ENCODE assay signal across 19 cellular contexts in the genomic region with DNA sequence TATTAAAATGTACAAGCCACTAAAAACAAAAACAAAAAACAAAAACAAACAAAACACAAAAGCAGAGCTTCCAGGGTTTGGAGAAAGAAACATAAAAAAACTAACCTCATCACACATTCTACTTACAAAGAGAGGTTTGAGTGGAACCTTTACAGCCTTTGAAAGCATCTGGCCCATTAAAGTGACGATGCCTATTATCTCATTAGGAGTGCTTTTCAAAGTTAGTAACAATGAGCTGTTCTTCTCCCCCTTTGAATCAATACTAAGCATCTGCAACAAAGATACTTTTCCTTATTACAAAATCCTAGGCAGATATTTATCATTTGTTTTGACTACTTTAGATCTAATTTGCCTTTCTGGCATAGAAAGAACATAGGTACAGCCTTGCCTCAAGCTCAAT.
A peak's percentile ranks its signal among the peaks of the same experiment; 100 is the strongest.
DNase-seq lines count a peak whose midpoint lies in the region; ATAC-seq and TF ChIP-seq lines count a peak whose summit lies in the region.
"Had no signal": no experiment of that assay in that cellular context is flagged by ENCODE, and none has a peak within 500 bp of the region (broad histone marks: within the 10 kb centered on the region; RNA-seq: fewer than 3 reads in every experiment).

No MANE protein-coding gene starts in this region.

- H3K79me2 ChIP-seq in GM23248 (ENCODE audit: insufficient read depth) (no peaks in the 10 kb centered on the region), PC-9 (ENCODE audit: low read depth) (no peaks in the 10 kb centered on the region)

- H3F3A ChIP-seq in GM23248 (ENCODE audit: insufficient read depth) (no peaks in the 10 kb centered on the region), PC-9 (ENCODE audit: insufficient read depth, low read depth) (peaks cover 4% of the 10 kb centered on the region; the same call in 1 of the 2 replicates)

- POLR2A ChIA-PET in PC-9 (lab: Charles Lee; ENCODE audit: unreplicated experiment): no interaction called here

- H2BK5ac ChIP-seq in mesenchymal stem cell (ENCODE audit: low read depth, low read length, poor library complexity, severe bottlenecking): no peak overlapping the region

- H2BK12ac ChIP-seq in mesenchymal stem cell (ENCODE audit: low read length in 2 of 2): no peak overlapping the region

- WGBS in GM23248 (ENCODE audit: low coverage in 1 of 2, low lambda C conversion rate in 2 of 2, missing lambda C conversion rate in 2 of 2), 2 experiments: 78 to 82% methylated on average over 1 of the region's 1 CpG
- 100% methylated on average over 1 of the region's 1 CpG for WGBS in mesenchymal stem cell

- no peaks in the 10 kb centered on the region for H3K27me3 ChIP-seq in GM23248 (replicated peaks; ENCODE audit: insufficient read depth)
- no peaks in the 10 kb centered on the region for H3K27me3 ChIP-seq in PC-9 (ENCODE audit: insufficient read depth, low read depth)
- H3K27me3 ChIP-seq in mesenchymal stem cell (ENCODE audit: control insufficient read depth in 1 of 2, insufficient read depth in 1 of 2, low read length in 2 of 2): no peaks in the 10 kb centered on the region
- H3K27me3 ChIP-seq: brain microvascular endothelial cell, right atrium auricular region had no signal

- H3K79me1 ChIP-seq in mesenchymal stem cell (replicated peaks; ENCODE audit: low read length, poor library complexity, severe bottlenecking): peaks cover 2% of the 10 kb centered on the region

- H2BK15ac ChIP-seq in mesenchymal stem cell (ENCODE audit: low read depth, poor library complexity, severe bottlenecking): no peak overlapping the region

- no peak overlapping the region for H3K9ac ChIP-seq in GM23248
- peak overlapping the region; percentile 41 for H3K9ac ChIP-seq in mesenchymal stem cell (ENCODE audit: low read length)

- H4K20me1 ChIP-seq in GM23248 (ENCODE audit: insufficient read depth) (no peaks in the 10 kb centered on the region), PC-9 (ENCODE audit: insufficient read depth) (no peaks in the 10 kb centered on the region)

- H3K9me2 ChIP-seq in GM23248 (ENCODE audit: insufficient read depth) (no peaks in the 10 kb centered on the region), PC-9 (ENCODE audit: insufficient read depth) (no peaks in the 10 kb centered on the region)

- H3K23ac ChIP-seq in mesenchymal stem cell (ENCODE audit: low read length in 2 of 2): no peak overlapping the region

- H3K4me2 ChIP-seq in GM23248 (ENCODE audit: unreplicated experiment) (no peak overlapping the region), PC-9 (no peak overlapping the region), mesenchymal stem cell (ENCODE audit: low read length, poor library complexity, severe bottlenecking) (no peak overlapping the region)

- BruUV-seq in PC-9 (replicated peaks; lab: Mats Ljungman, UMichigan): no TSS peak

- H3K9me3 ChIP-seq in GM23248 (ENCODE audit: low read depth): no peaks in the 10 kb centered on the region
- H3K9me3 ChIP-seq in PC-9 (ENCODE audit: insufficient read depth, low read depth): no peaks in the 10 kb centered on the region
- no peaks in the 10 kb centered on the region for H3K9me3 ChIP-seq in mesenchymal stem cell (ENCODE audit: control insufficient read depth, low read length)
- H3K9me3 ChIP-seq: right atrium auricular region had no signal

- H2AK5ac ChIP-seq in mesenchymal stem cell (ENCODE audit: low read length, severe bottlenecking): no peak overlapping the region

- no peak overlapping the region for H3K14ac ChIP-seq in mesenchymal stem cell (ENCODE audit: low read length in 2 of 2)

- H4K91ac ChIP-seq in mesenchymal stem cell (ENCODE audit: low read length): no peak overlapping the region

- no peak overlapping the region for H3K18ac ChIP-seq in mesenchymal stem cell (ENCODE audit: low read depth in 1 of 2, low read length in 2 of 2)

- no peak overlapping the region for H3K4ac ChIP-seq in mesenchymal stem cell (ENCODE audit: low read depth in 1 of 2, low read length in 2 of 2)

- H4K8ac ChIP-seq in mesenchymal stem cell (ENCODE audit: low read length): no peak overlapping the region

- TF ChIP-seq CTCF in PC-9 (conservative IDR thresholded peaks at IDR 0.05): no peak

- H2BK120ac ChIP-seq in mesenchymal stem cell (ENCODE audit: low read depth, low read length): no peak overlapping the region

- H2AFZ ChIP-seq in GM23248 (0 out of 2 replicates have a peak overlapping the region, but pooled peaks have one; percentile 31), PC-9 (no peak overlapping the region), mesenchymal stem cell (ENCODE audit: low read depth, low read length) (no peak overlapping the region)

- no peak for ATAC-seq in HG03159 (IDR thresholded peaks at IDR 0.05; ENCODE audit: unreplicated experiment)
- ATAC-seq: activated CD8-positive, alpha-beta T cell treated with anti-CD3 and anti-CD28 coated beads for 36 hours; stimulated activated naive CD8-positive, alpha-beta T cell treated with anti-CD3 and anti-CD28 coated beads, Interleukin-15, Interleukin-2, amounts not matched to agents 100 U/mL and 50 U/mL, for 24 hours had no signal

- H3K4me1 ChIP-seq in GM23248 (ENCODE audit: insufficient read depth) (peaks cover 15% of the 10 kb centered on the region), PC-9 (replicated peaks; ENCODE audit: insufficient read depth) (peaks cover 39% of the 10 kb centered on the region), mesenchymal stem cell (ENCODE audit: control insufficient read depth, insufficient read depth, low read depth, low read length) (peaks cover 18% of the 10 kb centered on the region)

- no peak overlapping the region for H3K4me3 ChIP-seq in GM23248
- no peak overlapping the region for H3K4me3 ChIP-seq in PC-9
- H3K4me3 ChIP-seq in mesenchymal stem cell (ENCODE audit: insufficient read depth in 1 of 2, low read depth in 1 of 2, low read length in 2 of 2): no peak overlapping the region
- H3K4me3 ChIP-seq: right atrium auricular region had no signal

- intact Hi-C loops in PC-9 (cut with micrococcal nuclease; ENCODE audit: unreplicated experiment): no loop called here

- no peaks in the 10 kb centered on the region for H3K36me3 ChIP-seq in GM23248 (ENCODE audit: low read depth)
- H3K36me3 ChIP-seq in PC-9 (ENCODE audit: low read depth): 0 out of 2 replicates have a peak, but pooled peaks cover 10% of the 10 kb centered on the region
- no peaks in the 10 kb centered on the region for H3K36me3 ChIP-seq in mesenchymal stem cell (ENCODE audit: control insufficient read depth in 1 of 2, insufficient read depth in 2 of 2, low read depth in 1 of 2, low read length in 2 of 2)
- H3K36me3 ChIP-seq: brain microvascular endothelial cell, right atrium auricular region had no signal

- in situ Hi-C loops in GM23248 (cut with MboI): no loop called here

- H3K27ac ChIP-seq in GM23248: no peak overlapping the region
- peak overlapping the region; percentile 64; the same call in 1 of the 2 replicates for H3K27ac ChIP-seq in PC-9
- no peak overlapping the region for H3K27ac ChIP-seq in mesenchymal stem cell (ENCODE audit: low read length, poor library complexity, severe bottlenecking)
- H3K27ac ChIP-seq: brain microvascular endothelial cell, right atrium auricular region had no signal

- CTCF ChIA-PET in PC-9 (lab: Charles Lee): no interaction called here

- DNase-seq in GM23248: no peak
- DNase-seq in NCI-H146 (lab: John Stamatoyannopoulos, UW): peak; percentile 30
- DNase-seq in PC-9: no peak
- DNase-seq in mesenchymal stem cell: no peak
- no peak for DNase-seq in COLO668 (lab: John Stamatoyannopoulos, UW; ENCODE audit: unreplicated experiment)
- DNase-seq in dedifferentiated amniotic fluid mesenchymal stem cell (ENCODE audit: extremely low spot score): no peak
- DNase-seq: activated CD8-positive, alpha-beta T cell treated with anti-CD3 and anti-CD28 coated beads for 36 hours; activated gamma-delta T cell; activated T-cell treated with anti-CD3 and anti-CD28 coated beads for 4 hours; brain microvascular endothelial cell; CD4-positive, alpha-beta T cell; GDM1; NCI-H1694 treated with DMSO at 0.1 percent for 48 hours; NCI-H446 treated with DMSO at 0.1 percent for 48 hours; SHP77; stimulated activated CD4-positive, alpha-beta T cell treated with anti-CD3 and anti-CD28 coated beads, Interleukin-4, amount 100 ng/mL, for 4 hours; stimulated activated naive CD8-positive, alpha-beta T cell treated with anti-CD3 and anti-CD28 coated beads, Interleukin-15, Interleukin-2, amounts not matched to agents 100 U/mL and 50 U/mL, for 24 hours had no signal
